21 cellular contexts compared by ENCODE assay signal in the genomic region with DNA sequence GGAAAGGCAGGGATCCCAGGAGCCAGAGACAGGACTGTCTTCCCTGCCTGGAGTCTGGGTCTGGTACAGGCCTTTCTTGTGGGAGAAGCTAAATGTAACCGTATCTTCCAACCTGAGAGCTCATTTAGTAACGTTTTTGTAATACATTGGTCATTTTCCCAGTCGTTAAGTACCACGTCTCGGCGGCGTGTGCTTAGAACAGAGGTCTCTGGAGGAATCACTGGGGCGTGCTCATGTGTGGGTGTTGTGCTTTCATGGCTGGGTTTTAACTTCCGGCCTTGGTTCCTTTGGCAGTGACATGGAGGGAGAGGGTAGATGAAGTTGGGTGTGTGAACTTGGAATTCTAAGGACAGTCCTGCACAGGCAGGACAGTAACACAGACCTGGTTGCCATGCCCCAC.
A peak's percentile ranks its signal among the peaks of the same experiment; 100 is the strongest.
DNase-seq lines count a peak whose midpoint lies in the region; ATAC-seq, FAIRE-seq and TF ChIP-seq lines count a peak whose summit lies in the region.
"Had no signal": no experiment of that assay in that cellular context is flagged by ENCODE, and none has a peak within 500 bp of the region (broad histone marks: within the 10 kb centered on the region; RNA-seq: fewer than 3 reads in every experiment).

No MANE protein-coding gene starts in this region.

- peaks cover 9% of the 10 kb centered on the region for H3K9me3 Mint-ChIP-seq in activated naive CD4-positive, alpha-beta T cell treated with anti-CD3 and anti-CD28 coated beads, Interleukin-2, amount 50 U/mL, for 24 hours
- no peaks in the 10 kb centered on the region for H3K9me3 Mint-ChIP-seq in activated CD8-positive, alpha-beta T cell treated with anti-CD3 and anti-CD28 coated beads, Interleukin-2, amount 10 ng/mL, durations not matched to agents 7 days and 5 days (ENCODE audit: insufficient read depth)
- H3K9me3 Mint-ChIP-seq in stimulated activated naive CD8-positive, alpha-beta T cell treated with anti-CD3 and anti-CD28 coated beads, Interleukin-15, amount 100 ng/mL, for 72 hours = peaks cover 0 to 4% of the 10 kb centered on the region in 2 donors
- H3K9me3 Mint-ChIP-seq in Caco-2 (ENCODE audit: unreplicated experiment) = no peaks in the 10 kb centered on the region

- H3K36me3 Mint-ChIP-seq in activated naive CD4-positive, alpha-beta T cell treated with anti-CD3 and anti-CD28 coated beads, Interleukin-2, amount 50 U/mL, for 24 hours = peaks cover 36% of the 10 kb centered on the region
- H3K36me3 Mint-ChIP-seq in activated CD8-positive, alpha-beta T cell treated with anti-CD3 and anti-CD28 coated beads, Interleukin-2, amount 10 ng/mL, durations not matched to agents 7 days and 5 days (ENCODE audit: low read depth) = peaks cover 74% of the 10 kb centered on the region
- H3K36me3 Mint-ChIP-seq in Caco-2 (ENCODE audit: insufficient read depth, unreplicated experiment) = peaks cover 22% of the 10 kb centered on the region

- CTCF ChIA-PET in activated CD8-positive, alpha-beta T cell treated with anti-CD3 and anti-CD28 coated beads, Interleukin-2, amount 10 ng/mL, durations not matched to agents 7 days and 5 days (lab: Charles Lee) = no interaction called here
- CTCF ChIA-PET in Caco-2 (lab: Charles Lee) = no interaction called here
- CTCF ChIA-PET in HepG2 (lab: Yijun Ruan, JAX; ENCODE audit: low intra/inter-chr PET ratio, low total read pairs) = no interaction called here

- no peak for TF ChIP-seq CTCF in left ventricle myocardium inferior (IDR thresholded peaks at IDR 0.05; ENCODE audit: borderline replicate concordance)
- TF ChIP-seq CTCF in Caco-2 (IDR thresholded peaks at IDR 0.05; ENCODE audit: insufficient read depth in 1 of 2, low read depth in 1 of 2, low read length in 1 of 2, severe bottlenecking in 1 of 2, unreplicated experiment in 1 of 2) = no peak
- no peak for TF ChIP-seq CTCF in HepG2 (CRISPR knock-in tag; IDR thresholded peaks at IDR 0.05)

- H3K27ac ChIP-seq in left ventricle myocardium inferior (replicated peaks) (peak overlapping the region; percentile 18), HepG2 (ENCODE audit: extremely low read length, insufficient read depth, low read length) (no peak overlapping the region)
- H3K27ac ChIP-seq: KMS-11, lower lobe of right lung, stomach had no signal

- BruUV-seq in Caco-2 (replicated peaks; lab: Mats Ljungman, UMichigan) (no TSS peak), HepG2 (replicated peaks; lab: Mats Ljungman, UMichigan) (no TSS peak)

- peaks cover 90% of the 10 kb centered on the region for H3K4me1 Mint-ChIP-seq in activated naive CD4-positive, alpha-beta T cell treated with anti-CD3 and anti-CD28 coated beads, Interleukin-2, amount 50 U/mL, for 24 hours
- peaks cover 79% of the 10 kb centered on the region for H3K4me1 Mint-ChIP-seq in activated CD8-positive, alpha-beta T cell treated with anti-CD3 and anti-CD28 coated beads, Interleukin-2, amount 10 ng/mL, durations not matched to agents 7 days and 5 days (ENCODE audit: low read depth)
- H3K4me1 Mint-ChIP-seq in stimulated activated naive CD8-positive, alpha-beta T cell treated with anti-CD3 and anti-CD28 coated beads, Interleukin-15, amount 100 ng/mL, for 72 hours = peaks cover 95% of the 10 kb centered on the region
- H3K4me1 Mint-ChIP-seq in Caco-2 (ENCODE audit: low read depth, unreplicated experiment) = peaks cover 34% of the 10 kb centered on the region

- peaks cover 11% of the 10 kb centered on the region for H3K9me3 ChIP-seq in left ventricle myocardium inferior (replicated peaks)
- H3K9me3 ChIP-seq in Caco-2 = no peaks in the 10 kb centered on the region
- no peaks in the 10 kb centered on the region for H3K9me3 ChIP-seq in HepG2 (ENCODE audit: low read length)
- H3K9me3 ChIP-seq: lower lobe of right lung, SK-N-SH had no signal

- no peak for DNase-seq in activated naive CD4-positive, alpha-beta T cell treated with Interleukin-2 at 50 U/mL for 16 hours
- DNase-seq in activated CD8-positive, alpha-beta T cell treated with anti-CD3 and anti-CD28 coated beads, Interleukin-2, amount 10 ng/mL, durations not matched to agents 7 days and 5 days = no peak
- DNase-seq in left ventricle myocardium inferior (no peak), Caco-2 (no peak), HepG2 (ENCODE audit: low spot score) (no peak)
- no peak for DNase-seq in stimulated activated naive CD8-positive, alpha-beta T cell treated with anti-CD3 and anti-CD28 coated beads, Interleukin-15, amount 100 ng/mL, for 72 hours
- DNase-seq in activated effector memory CD4-positive, alpha-beta T cell treated with Interleukin-2 at 50 U/mL for 16 hours = no peak
- DNase-seq: activated gamma-delta T cell treated with Interleukin-2 at 50 U/mL for 16 hours; immature natural killer cell; lower lobe of right lung; NCI-H1092; NCI-H2171 treated with DMSO at 0.1 percent for 48 hours; NCI-H82; SK-N-SH; stimulated activated CD4-positive, alpha-beta T cell treated with anti-CD3 and anti-CD28 coated beads, Interleukin-15, amount 100 ng/mL, for 24 hours; stomach had no signal

- H3K9ac ChIP-seq in HepG2 (ENCODE audit: insufficient read depth, low read depth, low read length) = no peak overlapping the region
- H3K9ac ChIP-seq: KMS-11, SK-N-SH had no signal

- no peaks in the 10 kb centered on the region for H3K27me3 ChIP-seq in left ventricle myocardium inferior (ENCODE audit: low read depth)
- H3K27me3 ChIP-seq in Caco-2 (replicated peaks; ENCODE audit: control insufficient read depth, insufficient read depth, low read length) = no peaks in the 10 kb centered on the region
- no peaks in the 10 kb centered on the region for H3K27me3 ChIP-seq in HepG2 (ENCODE audit: control insufficient read depth in 1 of 2, insufficient read depth in 2 of 2, low read length in 2 of 2)
- H3K27me3 ChIP-seq: stomach had no signal

- peak overlapping the region; percentile 85 for H3K27ac Mint-ChIP-seq in activated naive CD4-positive, alpha-beta T cell treated with anti-CD3 and anti-CD28 coated beads, Interleukin-2, amount 50 U/mL, for 24 hours
- peak overlapping the region; percentile 12 for H3K27ac Mint-ChIP-seq in activated CD8-positive, alpha-beta T cell treated with anti-CD3 and anti-CD28 coated beads, Interleukin-2, amount 10 ng/mL, durations not matched to agents 7 days and 5 days
- peak overlapping the region; percentile 73 to 74 for H3K27ac Mint-ChIP-seq in stimulated activated naive CD8-positive, alpha-beta T cell treated with anti-CD3 and anti-CD28 coated beads, Interleukin-15, amount 100 ng/mL, for 72 hours
- H3K27ac Mint-ChIP-seq in Caco-2 (ENCODE audit: unreplicated experiment) = no peak overlapping the region

- no peak for TF ChIP-seq RAD21 in HepG2 (CRISPR knock-in tag; IDR thresholded peaks at IDR 0.05)

- H3K4me2 ChIP-seq in HepG2 (ENCODE audit: low read depth, low read length) = no peak overlapping the region
- H3K4me2 ChIP-seq: KMS-11, SK-N-SH had no signal

- H3K27me3 Mint-ChIP-seq in activated naive CD4-positive, alpha-beta T cell treated with anti-CD3 and anti-CD28 coated beads, Interleukin-2, amount 50 U/mL, for 24 hours = no peaks in the 10 kb centered on the region
- H3K27me3 Mint-ChIP-seq in activated CD8-positive, alpha-beta T cell treated with anti-CD3 and anti-CD28 coated beads, Interleukin-2, amount 10 ng/mL, durations not matched to agents 7 days and 5 days (ENCODE audit: low read depth) = no peaks in the 10 kb centered on the region
- no peaks in the 10 kb centered on the region for H3K27me3 Mint-ChIP-seq in stimulated activated naive CD8-positive, alpha-beta T cell treated with anti-CD3 and anti-CD28 coated beads, Interleukin-15, amount 100 ng/mL, for 72 hours
- no peaks in the 10 kb centered on the region for H3K27me3 Mint-ChIP-seq in Caco-2 (ENCODE audit: insufficient read depth, unreplicated experiment)
- H3K27me3 Mint-ChIP-seq: brain had no signal

- no peaks in the 10 kb centered on the region for H4K20me1 ChIP-seq in HepG2 (ENCODE audit: insufficient read depth, low read length)

- in situ Hi-C loops in HepG2 (cut with HindIII; ENCODE audit: extremely low pct_ligation_motif_present, low pct_unique_long_range_greater_than_20kb) = no loop called here

- no peak overlapping the region for H2AFZ ChIP-seq in HepG2 (ENCODE audit: low read length)

- no peaks in the 10 kb centered on the region for H3K36me3 ChIP-seq in left ventricle myocardium inferior
- peaks cover 7% of the 10 kb centered on the region for H3K36me3 ChIP-seq in Caco-2 (ENCODE audit: control insufficient read depth, insufficient read depth, low read length)
- no peaks in the 10 kb centered on the region for H3K36me3 ChIP-seq in HepG2 (replicated peaks in 1 of 2; ENCODE audit: control insufficient read depth in 1 of 2, insufficient read depth in 2 of 2, low read length in 2 of 2)
- H3K36me3 ChIP-seq: lower lobe of right lung had no signal

- no peak for TF ChIP-seq EP300 in HepG2 (IDR thresholded peaks at IDR 0.05; ENCODE audit: low read depth in 2 of 2, low read length in 2 of 2)
- no peak for TF ChIP-seq EP300 in HepG2 (CRISPR knock-in tag; IDR thresholded peaks at IDR 0.05; ENCODE audit: borderline replicate concordance)

- ATAC-seq in activated CD8-positive, alpha-beta T cell treated with anti-CD3 and anti-CD28 coated beads, Interleukin-2, amount 10 ng/mL, durations not matched to agents 7 days and 5 days = no peak
- no peak for ATAC-seq in stimulated activated naive CD8-positive, alpha-beta T cell treated with anti-CD3 and anti-CD28 coated beads, Interleukin-15, amount 100 ng/mL, for 72 hours
- no peak for ATAC-seq in HepG2
- ATAC-seq: lower lobe of right lung had no signal

- POLR2A ChIA-PET in activated CD8-positive, alpha-beta T cell treated with anti-CD3 and anti-CD28 coated beads, Interleukin-2, amount 10 ng/mL, durations not matched to agents 7 days and 5 days (lab: Charles Lee) = no interaction called here
- POLR2A ChIA-PET in Caco-2 (lab: Charles Lee) (no interaction called here), HepG2 (lab: Yijun Ruan, JAX) (no interaction called here)

- H3K79me2 ChIP-seq in HepG2 (ENCODE audit: insufficient read depth, low read length) = peaks cover 4% of the 10 kb centered on the region

- H3K4me3 Mint-ChIP-seq in activated naive CD4-positive, alpha-beta T cell treated with anti-CD3 and anti-CD28 coated beads, Interleukin-2, amount 50 U/mL, for 24 hours = no peak overlapping the region
- H3K4me3 Mint-ChIP-seq in activated CD8-positive, alpha-beta T cell treated with anti-CD3 and anti-CD28 coated beads, Interleukin-2, amount 10 ng/mL, durations not matched to agents 7 days and 5 days = no peak overlapping the region
- H3K4me3 Mint-ChIP-seq in stimulated activated naive CD8-positive, alpha-beta T cell treated with anti-CD3 and anti-CD28 coated beads, Interleukin-15, amount 100 ng/mL, for 72 hours = peak overlapping the region in 1 of 2 donors; percentile 40
- no peak overlapping the region for H3K4me3 Mint-ChIP-seq in Caco-2 (ENCODE audit: unreplicated experiment)
- H3K4me3 Mint-ChIP-seq: brain, immature natural killer cell had no signal

- WGBS in HepG2 (ENCODE audit: low lambda C conversion rate) = 96% methylated on average over 9 of the region's 9 CpGs

- TF ChIP-seq POLR2A in HepG2 (IDR thresholded peaks at IDR 0.05; ENCODE audit: insufficient read depth in 1 of 2, low read depth in 2 of 2, low read length in 2 of 2) = no peak

- FAIRE-seq in HepG2 (lab: Jason Lieb, UNC) = no peak
- FAIRE-seq: TTC549, urothelium cell line had no signal

- H3K4me1 ChIP-seq in left ventricle myocardium inferior = peaks cover 42% of the 10 kb centered on the region
- H3K4me1 ChIP-seq in Caco-2 = peaks cover 28% of the 10 kb centered on the region
- peaks cover 42% of the 10 kb centered on the region for H3K4me1 ChIP-seq in HepG2 (ENCODE audit: insufficient read depth, low read length)

- intact Hi-C loops in left ventricle myocardium inferior (cut with micrococcal nuclease) (no loop called here), Caco-2 (cut with micrococcal nuclease; ENCODE audit: unreplicated experiment) (no loop called here), HepG2 (cut with micrococcal nuclease; ENCODE audit: unreplicated experiment) (loop anchor here (5.0 kb wide), 2 partner anchors 77 to 93 kb away; no protein-coding TSS in a partner anchor)

- H3K4me3 ChIP-seq in left ventricle myocardium inferior = no peak overlapping the region
- no peak overlapping the region for H3K4me3 ChIP-seq in Caco-2 (ENCODE audit: low read depth, low read length)
- no peak overlapping the region for H3K4me3 ChIP-seq in HepG2 (replicated peaks in 1 of 3; ENCODE audit: insufficient read depth in 1 of 3, low read depth in 2 of 3, low read length in 3 of 3)
- H3K4me3 ChIP-seq: lower lobe of right lung, stomach had no signal
